Comparison of ENCODE assay signal across 17 cellular contexts in the genomic region with DNA sequence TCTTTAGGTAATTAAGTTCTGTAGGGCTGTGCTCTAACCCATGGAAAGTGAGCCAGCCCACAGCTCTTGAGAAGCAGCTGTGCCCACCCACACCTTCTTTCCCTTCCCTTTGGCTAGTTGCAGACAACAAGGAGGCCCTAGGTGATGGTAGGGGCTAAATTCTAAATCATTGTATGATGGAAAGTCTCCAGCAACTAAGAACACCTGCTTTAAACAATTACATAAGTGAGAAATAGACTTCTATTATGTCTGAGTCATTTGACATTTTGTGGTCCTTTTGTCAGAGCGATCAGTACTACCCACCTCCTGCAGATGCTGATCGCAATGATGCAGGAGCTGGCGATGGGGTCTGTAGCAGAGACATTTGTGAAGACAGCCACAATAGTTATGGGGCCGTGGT.
A peak's percentile ranks its signal among the peaks of the same experiment; 100 is the strongest.
DNase-seq lines count a peak whose midpoint lies in the region; ATAC-seq and TF ChIP-seq lines count a peak whose summit lies in the region.
"Had no signal": no experiment of that assay in that cellular context is flagged by ENCODE, and none has a peak within 500 bp of the region (broad histone marks: within the 10 kb centered on the region; RNA-seq: fewer than 3 reads in every experiment).

No MANE protein-coding gene starts in this region.

- TF ChIP-seq CTCF in activated CD8-positive, alpha-beta T cell treated with anti-CD3 and anti-CD28 coated beads for 36 hours (IDR thresholded peaks at IDR 0.05), result no peak
- no peak for TF ChIP-seq CTCF in endothelial cell (IDR thresholded peaks at IDR 0.05; ENCODE audit: unreplicated experiment)

- peaks cover 11% of the 10 kb centered on the region for H3K4me1 Mint-ChIP-seq in activated CD8-positive, alpha-beta T cell treated with anti-CD3 and anti-CD28 coated beads for 36 hours (ENCODE audit: low read depth)
- H3K4me1 Mint-ChIP-seq in activated CD8-positive, alpha-beta T cell treated with anti-CD3 and anti-CD28 coated beads, Interleukin-2, amount 10 ng/mL, durations not matched to agents 7 days and 5 days (ENCODE audit: low read depth), result no peaks in the 10 kb centered on the region
- peaks cover 7% of the 10 kb centered on the region for H3K4me1 Mint-ChIP-seq in endothelial cell (ENCODE audit: unreplicated experiment)

- H3K36me3 Mint-ChIP-seq in activated CD8-positive, alpha-beta T cell treated with anti-CD3 and anti-CD28 coated beads for 36 hours (ENCODE audit: low read depth), result no peaks in the 10 kb centered on the region
- H3K36me3 Mint-ChIP-seq in activated CD8-positive, alpha-beta T cell treated with anti-CD3 and anti-CD28 coated beads, Interleukin-2, amount 10 ng/mL, durations not matched to agents 7 days and 5 days (ENCODE audit: low read depth), result no peaks in the 10 kb centered on the region
- H3K36me3 Mint-ChIP-seq in endothelial cell (ENCODE audit: low read depth, unreplicated experiment), result peaks cover 4% of the 10 kb centered on the region

- peak; percentile 90 for ATAC-seq in activated CD8-positive, alpha-beta T cell treated with anti-CD3 and anti-CD28 coated beads for 36 hours
- no peak for ATAC-seq in activated CD8-positive, alpha-beta T cell treated with anti-CD3 and anti-CD28 coated beads, Interleukin-2, amount 10 ng/mL, durations not matched to agents 7 days and 5 days
- peak; percentile 58 for ATAC-seq in HG02885 (IDR thresholded peaks at IDR 0.05; ENCODE audit: poor library complexity, unreplicated experiment)
- peak; percentile 83 for ATAC-seq in stimulated activated naive CD8-positive, alpha-beta T cell treated with anti-CD3 and anti-CD28 coated beads, Interleukin-15, Interleukin-2, amounts not matched to agents 100 U/mL and 50 U/mL, for 24 hours
- ATAC-seq: HCT116 had no signal

- no peak overlapping the region for H3K27ac Mint-ChIP-seq in activated CD8-positive, alpha-beta T cell treated with anti-CD3 and anti-CD28 coated beads for 36 hours
- no peak overlapping the region for H3K27ac Mint-ChIP-seq in activated CD8-positive, alpha-beta T cell treated with anti-CD3 and anti-CD28 coated beads, Interleukin-2, amount 10 ng/mL, durations not matched to agents 7 days and 5 days
- H3K27ac Mint-ChIP-seq in endothelial cell (ENCODE audit: unreplicated experiment), result peak overlapping the region; percentile 36

- no peaks in the 10 kb centered on the region for H3K9me3 Mint-ChIP-seq in activated CD8-positive, alpha-beta T cell treated with anti-CD3 and anti-CD28 coated beads for 36 hours
- H3K9me3 Mint-ChIP-seq in activated CD8-positive, alpha-beta T cell treated with anti-CD3 and anti-CD28 coated beads, Interleukin-2, amount 10 ng/mL, durations not matched to agents 7 days and 5 days (ENCODE audit: insufficient read depth), result no peaks in the 10 kb centered on the region
- no peaks in the 10 kb centered on the region for H3K9me3 Mint-ChIP-seq in endothelial cell (ENCODE audit: unreplicated experiment)

- POLR2A ChIA-PET in activated CD8-positive, alpha-beta T cell treated with anti-CD3 and anti-CD28 coated beads for 36 hours (lab: Charles Lee), result interaction anchor here (0.5 kb wide), 1 partner anchor 1082 kb away, joined by 3 read pairs; no protein-coding TSS in a partner anchor
- POLR2A ChIA-PET in activated CD8-positive, alpha-beta T cell treated with anti-CD3 and anti-CD28 coated beads, Interleukin-2, amount 10 ng/mL, durations not matched to agents 7 days and 5 days (lab: Charles Lee), result no interaction called here

- peaks cover 9% of the 10 kb centered on the region for H3K27me3 Mint-ChIP-seq in activated CD8-positive, alpha-beta T cell treated with anti-CD3 and anti-CD28 coated beads for 36 hours
- H3K27me3 Mint-ChIP-seq in activated CD8-positive, alpha-beta T cell treated with anti-CD3 and anti-CD28 coated beads, Interleukin-2, amount 10 ng/mL, durations not matched to agents 7 days and 5 days (ENCODE audit: low read depth), result no peaks in the 10 kb centered on the region
- H3K27me3 Mint-ChIP-seq in endothelial cell (ENCODE audit: unreplicated experiment), result peaks cover 3% of the 10 kb centered on the region

- intact Hi-C loops in activated CD8-positive, alpha-beta T cell treated with anti-CD3 and anti-CD28 coated beads for 36 hours (cut with micrococcal nuclease), result no loop called here

- CTCF ChIA-PET in activated CD8-positive, alpha-beta T cell treated with anti-CD3 and anti-CD28 coated beads for 36 hours (lab: Charles Lee), result no interaction called here
- CTCF ChIA-PET in activated CD8-positive, alpha-beta T cell treated with anti-CD3 and anti-CD28 coated beads, Interleukin-2, amount 10 ng/mL, durations not matched to agents 7 days and 5 days (lab: Charles Lee), result no interaction called here

- H3K4me3 Mint-ChIP-seq in activated CD8-positive, alpha-beta T cell treated with anti-CD3 and anti-CD28 coated beads for 36 hours, result no peak overlapping the region
- H3K4me3 Mint-ChIP-seq in activated CD8-positive, alpha-beta T cell treated with anti-CD3 and anti-CD28 coated beads, Interleukin-2, amount 10 ng/mL, durations not matched to agents 7 days and 5 days, result no peak overlapping the region
- no peak overlapping the region for H3K4me3 Mint-ChIP-seq in endothelial cell (ENCODE audit: unreplicated experiment)

- peak; percentile 57 for DNase-seq in activated CD8-positive, alpha-beta T cell treated with anti-CD3 and anti-CD28 coated beads for 36 hours
- DNase-seq in activated CD8-positive, alpha-beta T cell treated with anti-CD3 and anti-CD28 coated beads, Interleukin-2, amount 10 ng/mL, durations not matched to agents 7 days and 5 days, result no peak
- DNase-seq in endothelial cell (ENCODE audit: low spot score) (no peak), D341Med (ENCODE audit: low spot score) (no peak), activated gamma-delta T cell treated with Interleukin-2 at 50 U/mL for 16 hours (no peak)
- DNase-seq in stimulated activated naive CD8-positive, alpha-beta T cell treated with anti-CD3 and anti-CD28 coated beads, Interleukin-15, Interleukin-2, amounts not matched to agents 100 U/mL and 50 U/mL, for 24 hours, result peak; percentile 22
- DNase-seq in effector CD4-positive, alpha-beta T cell, result no peak
- DNase-seq: NCI-H1048, NCI-H1694, NCI-H2029 treated with DMSO at 0.1 percent for 48 hours, NCI-H2227 treated with DMSO at 0.1 percent for 48 hours, NCI-H526 treated with DMSO at 0.1 percent for 48 hours, OCI-M1, Peyer's patch, SIG-M5 had no signal

Comparison
In these comparisons a context has a peak if more than half of its experiments do, and no peak if none do; other contexts are left out.
1. DNase-seq: peak in activated CD8-positive, alpha-beta T cell treated with anti-CD3 and anti-CD28 coated beads for 36 hours (single experiment) and stimulated activated naive CD8-positive, alpha-beta T cell treated with anti-CD3 and anti-CD28 coated beads, Interleukin-15, Interleukin-2, amounts not matched to agents 100 U/mL and 50 U/mL, for 24 hours (single experiment); none in activated CD8-positive, alpha-beta T cell treated with anti-CD3 and anti-CD28 coated beads, Interleukin-2, amount 10 ng/mL, durations not matched to agents 7 days and 5 days (single experiment), endothelial cell (single experiment), effector CD4-positive, alpha-beta T cell (single experiment), D341Med (single experiment) and activated gamma-delta T cell treated with Interleukin-2 at 50 U/mL for 16 hours (single experiment).